25 cellular contexts compared by ENCODE assay signal in the genomic region with DNA sequence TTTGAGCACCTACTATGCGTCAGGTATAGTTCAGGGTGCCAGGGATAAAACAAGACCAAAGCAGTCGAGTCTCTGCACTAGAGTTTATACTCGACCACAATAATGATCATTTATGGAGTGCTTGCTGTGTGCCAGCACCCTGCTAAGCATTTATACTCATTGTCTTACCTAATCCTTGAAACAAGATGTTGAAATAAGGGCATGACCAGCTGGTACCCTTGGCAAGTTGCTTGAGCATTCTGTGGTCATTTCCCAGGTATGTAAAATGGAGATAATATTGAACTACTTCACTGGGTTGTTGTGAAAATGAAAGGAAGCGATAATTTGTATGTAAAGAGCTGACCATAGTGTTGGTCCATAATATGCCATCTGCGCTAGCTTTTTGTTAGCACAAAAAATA.
"Had no signal": no experiment of that assay in that cellular context is flagged by ENCODE, and none has a peak within 500 bp of the region (broad histone marks: within the 10 kb centered on the region; RNA-seq: fewer than 3 reads in every experiment).

No MANE protein-coding gene starts in this region.

- H3K9me3 ChIP-seq: esophagus muscularis mucosa, left ventricle myocardium inferior, lower lobe of right lung, pancreas, right lobe of liver, spleen, testis, tibial nerve had no signal

- H3K36me3 ChIP-seq: esophagus muscularis mucosa, left ventricle myocardium inferior, lower lobe of right lung, pancreas, right lobe of liver, spleen, tibial nerve had no signal

- H3K27me3 Mint-ChIP-seq: naive B cell; progenitor cell of endocrine pancreas; stimulated activated memory B cell treated with anti-CD40 and anti-IgM and Interleukin-4, amounts not matched to agents 10 μg/mL and 1 μg/mL and 100 μg/mL, for 72 hours; stimulated activated naive CD8-positive, alpha-beta T cell treated with anti-CD3 and anti-CD28 coated beads, Interleukin-15, Interleukin-2, amounts not matched to agents 100 ng/mL and 50 ng/mL, for 24 hours had no signal

- DNase-seq: cortex of kidney; dorsolateral prefrontal cortex; effector CD8-positive, alpha-beta T cell; foreskin keratinocyte; immature natural killer cell; left ventricle myocardium inferior; lower lobe of right lung; mesenchymal stem cell; naive B cell; occipital lobe; pancreas; retina; right lobe of liver; spleen; stimulated activated CD4-positive, alpha-beta T cell treated with anti-CD3 and anti-CD28 coated beads, Interleukin-15, amount 100 ng/mL, for 24 hours; stimulated activated CD4-positive, alpha-beta T cell treated with anti-CD3 and anti-CD28 coated beads, Interleukin-1b, Interleukin-23, amount 100 ng/mL, for 48 hours; stimulated activated CD4-positive, alpha-beta T cell treated with anti-CD3 and anti-CD28 coated beads, Interleukin-4, amount 100 ng/mL, for 24 hours; testis had no signal

- H3K27ac Mint-ChIP-seq: immature natural killer cell; nephron; progenitor cell of endocrine pancreas; stimulated activated memory B cell treated with anti-CD40 and anti-IgM and Interleukin-4, amounts not matched to agents 10 μg/mL and 1 μg/mL and 100 μg/mL, for 72 hours; stimulated activated naive CD8-positive, alpha-beta T cell treated with anti-CD3 and anti-CD28 coated beads, Interleukin-15, Interleukin-2, amounts not matched to agents 100 ng/mL and 50 ng/mL, for 24 hours had no signal

- H3K27ac ChIP-seq: dorsolateral prefrontal cortex, epithelial cell of prostate, esophagus muscularis mucosa, foreskin keratinocyte, left ventricle myocardium inferior, lower lobe of right lung, pancreas, right lobe of liver, spleen, testis, tibial nerve had no signal

- H3K4me3 Mint-ChIP-seq: immature natural killer cell; nephron; stimulated activated memory B cell treated with anti-CD40 and anti-IgM and Interleukin-4, amounts not matched to agents 10 μg/mL and 1 μg/mL and 100 μg/mL, for 72 hours; stimulated activated naive CD8-positive, alpha-beta T cell treated with anti-CD3 and anti-CD28 coated beads, Interleukin-15, Interleukin-2, amounts not matched to agents 100 ng/mL and 50 ng/mL, for 24 hours had no signal

- H3K36me3 Mint-ChIP-seq: immature natural killer cell; naive B cell; stimulated activated memory B cell treated with anti-CD40 and anti-IgM and Interleukin-4, amounts not matched to agents 10 μg/mL and 1 μg/mL and 100 μg/mL, for 72 hours had no signal

- H3K27me3 ChIP-seq: dorsolateral prefrontal cortex, esophagus muscularis mucosa, foreskin keratinocyte, pancreas, right lobe of liver, spleen, testis, tibial nerve had no signal

- H3K4me1 Mint-ChIP-seq: immature natural killer cell; naive B cell; nephron; stimulated activated memory B cell treated with anti-CD40 and anti-IgM and Interleukin-4, amounts not matched to agents 10 μg/mL and 1 μg/mL and 100 μg/mL, for 72 hours had no signal

- H3K9me3 Mint-ChIP-seq: immature natural killer cell; naive B cell; nephron; stimulated activated memory B cell treated with anti-CD40 and anti-IgM and Interleukin-4, amounts not matched to agents 10 μg/mL and 1 μg/mL and 100 μg/mL, for 72 hours; stimulated activated naive CD8-positive, alpha-beta T cell treated with anti-CD3 and anti-CD28 coated beads, Interleukin-15, Interleukin-2, amounts not matched to agents 100 ng/mL and 50 ng/mL, for 24 hours had no signal

- H3K4me3 ChIP-seq: dorsolateral prefrontal cortex, esophagus muscularis mucosa, left ventricle myocardium inferior, lower lobe of right lung, pancreas, right lobe of liver, spleen, testis, tibial nerve had no signal

- H3K4me1 ChIP-seq: esophagus muscularis mucosa, foreskin keratinocyte, left ventricle myocardium inferior, lower lobe of right lung, pancreas, spleen, testis, tibial nerve had no signal

- ATAC-seq: foreskin keratinocyte; lower lobe of right lung; pancreas; right lobe of liver; stimulated activated memory B cell treated with anti-CD40 and anti-IgM and Interleukin-4, amounts not matched to agents 10 μg/mL and 1 μg/mL and 100 μg/mL, for 72 hours had no signal
